20 cellular contexts compared by ENCODE assay signal in genomic region chr12:102602549-102602948, GRCh38.
"Had no signal": no experiment of that assay in that cellular context is flagged by ENCODE, and none has a peak within 500 bp of the region (broad histone marks: within the 10 kb centered on the region; RNA-seq: fewer than 3 reads in every experiment).

No MANE protein-coding gene starts in this region.

- H3K27ac ChIP-seq: HL-60, KMS-11, SJSA1, SK-N-MC had no signal

- H3K36me3 ChIP-seq: SJSA1 had no signal

- H3K4me2 ChIP-seq: KMS-11 had no signal

- H3K9me3 ChIP-seq: SJSA1 had no signal

- H3K4me3 ChIP-seq: K562, SJSA1, SK-N-MC had no signal

- H3K9ac ChIP-seq: KMS-11 had no signal

- H3K4me1 ChIP-seq: SJSA1 had no signal

- DNase-seq: Kasumi-1, MM.1S, NCI-H1092 treated with DMSO at 0.1 percent for 48 hours, NCI-H1436 treated with DMSO at 0.1 percent for 48 hours, NCI-H1694, NCI-H187 treated with DMSO at 0.1 percent for 48 hours, NCI-H2029 treated with DMSO at 0.1 percent for 48 hours, NCI-H2171 treated with DMSO at 0.1 percent for 48 hours, NCI-H345, NCI-H446 treated with DMSO at 0.1 percent for 48 hours, NCI-H510A treated with DMSO at 0.1 percent for 48 hours, NCI-H526, Right ventricle myocardium superior, RPMI8226, SIG-M5 had no signal

- H3K27me3 ChIP-seq: SJSA1 had no signal
